ENCODE assay signal across 23 cellular contexts in the genomic region with DNA sequence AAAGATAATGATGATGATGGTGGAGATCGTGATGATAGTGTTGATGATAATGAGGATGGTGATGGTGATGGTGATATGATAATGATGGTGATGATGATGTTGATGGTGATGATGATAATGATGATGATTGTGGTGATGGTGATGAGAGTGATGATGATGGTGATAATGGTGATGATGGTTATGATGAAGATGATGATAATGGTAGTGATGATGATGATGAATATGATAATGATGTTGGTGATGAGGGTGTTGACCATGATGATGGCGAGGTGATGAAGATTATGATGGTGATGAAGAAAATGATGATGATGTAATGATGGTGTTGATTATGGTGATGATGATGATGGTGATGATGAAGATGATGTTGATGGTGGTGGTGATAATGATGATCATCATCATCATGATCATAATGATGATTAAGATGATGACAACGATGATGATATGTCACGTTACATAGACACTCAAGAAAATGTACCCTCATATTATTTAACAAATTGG.
DNase-seq lines count a peak whose midpoint lies in the region; ATAC-seq, FAIRE-seq and TF ChIP-seq lines count a peak whose summit lies in the region.
"Had no signal": no experiment of that assay in that cellular context is flagged by ENCODE, and none has a peak within 500 bp of the region (broad histone marks: within the 10 kb centered on the region; RNA-seq: fewer than 3 reads in every experiment).

No MANE protein-coding gene starts in this region.

- no peak for TF ChIP-seq EP300 in HepG2 (IDR thresholded peaks at IDR 0.05; ENCODE audit: low read depth in 2 of 2, low read length in 2 of 2)
- TF ChIP-seq EP300 in HepG2 (CRISPR knock-in tag; IDR thresholded peaks at IDR 0.05; ENCODE audit: borderline replicate concordance) = no peak

- H3K27ac ChIP-seq in HepG2 (ENCODE audit: extremely low read length, insufficient read depth, low read length) (no peak overlapping the region), right lobe of liver (no peak overlapping the region), pancreas (no peak overlapping the region)
- H3K27ac ChIP-seq: 22Rv1; BLaER1 treated with 17β-estradiol and CSF1 and Interleukin-3, amounts not matched to agents 10 nM and 100 nM had no signal

- TF ChIP-seq POLR2A in HepG2 (IDR thresholded peaks at IDR 0.05; ENCODE audit: insufficient read depth in 1 of 2, low read depth in 2 of 2, low read length in 2 of 2) = no peak
- TF ChIP-seq POLR2A in right lobe of liver (IDR thresholded peaks at IDR 0.05) = no peak

- TF ChIP-seq CTCF in HepG2 (CRISPR knock-in tag; IDR thresholded peaks at IDR 0.05) = no peak
- TF ChIP-seq CTCF in right lobe of liver (IDR thresholded peaks at IDR 0.05) = no peak
- no peak for TF ChIP-seq CTCF in pancreas (IDR thresholded peaks at IDR 0.05)

- ATAC-seq in HepG2 (no peak), right lobe of liver (no peak), pancreas (no peak), GM18867 (IDR thresholded peaks at IDR 0.05; ENCODE audit: unreplicated experiment) (no peak)
- ATAC-seq: GM23338, HCT116 had no signal

- no peaks in the 10 kb centered on the region for H4K20me1 ChIP-seq in HepG2 (ENCODE audit: insufficient read depth, low read length)
- H4K20me1 ChIP-seq: BLaER1 treated with 17β-estradiol and CSF1 and Interleukin-3, amounts not matched to agents 10 nM and 100 nM had no signal

- no peak overlapping the region for H3K9ac ChIP-seq in HepG2 (ENCODE audit: insufficient read depth, low read depth, low read length)
- H3K9ac ChIP-seq: BLaER1 treated with 17β-estradiol and CSF1 and Interleukin-3, amounts not matched to agents 10 nM and 100 nM had no signal

- no peak overlapping the region for H3K4me2 ChIP-seq in HepG2 (ENCODE audit: low read depth, low read length)
- H3K4me2 ChIP-seq: BLaER1 treated with 17β-estradiol and CSF1 and Interleukin-3, amounts not matched to agents 10 nM and 100 nM; GM23338 had no signal

- in situ Hi-C loops in HepG2 (cut with HindIII; ENCODE audit: extremely low pct_ligation_motif_present, low pct_unique_long_range_greater_than_20kb) = no loop called here

- TF ChIP-seq RAD21 in HepG2 (CRISPR knock-in tag; IDR thresholded peaks at IDR 0.05) = no peak

- no peak overlapping the region for H2AFZ ChIP-seq in HepG2 (ENCODE audit: low read length)
- H2AFZ ChIP-seq: GM23338 had no signal

- H3K4me3 ChIP-seq in HepG2 (replicated peaks in 1 of 3; ENCODE audit: insufficient read depth in 1 of 3, low read depth in 2 of 3, low read length in 3 of 3) (no peak overlapping the region), right lobe of liver (no peak overlapping the region), pancreas (no peak overlapping the region)
- H3K4me3 ChIP-seq: BLaER1 treated with 17β-estradiol and CSF1 and Interleukin-3, amounts not matched to agents 10 nM and 100 nM; GM23338 had no signal

- BruUV-seq in HepG2 (replicated peaks; lab: Mats Ljungman, UMichigan) = no TSS peak

- H3K79me2 ChIP-seq in HepG2 (ENCODE audit: insufficient read depth, low read length) = no peaks in the 10 kb centered on the region

- intact Hi-C loops in HepG2 (cut with micrococcal nuclease; ENCODE audit: unreplicated experiment) (no loop called here), right lobe of liver (cut with DNase I) (no loop called here), pancreas (cut with DNase I) (no loop called here)

- H3K4me1 ChIP-seq in HepG2 (ENCODE audit: insufficient read depth, low read length) = no peaks in the 10 kb centered on the region
- no peaks in the 10 kb centered on the region for H3K4me1 ChIP-seq in right lobe of liver
- no peaks in the 10 kb centered on the region for H3K4me1 ChIP-seq in pancreas
- H3K4me1 ChIP-seq: BE2C had no signal

- POLR2A ChIA-PET in HepG2 (lab: Yijun Ruan, JAX) = no interaction called here

- no peak for DNase-seq in HepG2 (ENCODE audit: low spot score)
- DNase-seq in right lobe of liver = no peak
- DNase-seq in HTR-8/SVneo (ENCODE audit: insufficient read length, low spot score) = no peak
- no peak for DNase-seq in pancreas
- DNase-seq in central memory CD4-positive, alpha-beta T cell = no peak
- DNase-seq: ACHN; AML-193; BE2C; CD4-positive, alpha-beta T cell; CD8-positive, alpha-beta memory T cell; DMS53; DMS79 treated with DMSO at 0.1 percent for 48 hours; GF-D8; H9; HFFc6 had no signal

- H3K27me3 ChIP-seq in HepG2 (ENCODE audit: control insufficient read depth in 1 of 2, insufficient read depth in 2 of 2, low read length in 2 of 2) = no peaks in the 10 kb centered on the region
- H3K27me3 ChIP-seq in right lobe of liver = no peaks in the 10 kb centered on the region
- no peaks in the 10 kb centered on the region for H3K27me3 ChIP-seq in pancreas
- H3K27me3 ChIP-seq: BE2C; BLaER1 treated with 17β-estradiol and CSF1 and Interleukin-3, amounts not matched to agents 10 nM and 100 nM had no signal

- FAIRE-seq in HepG2 (lab: Jason Lieb, UNC) (no peak), HTR-8/SVneo (lab: Jason Lieb, UNC) (peak; percentile 71), pancreas (lab: Jason Lieb, UNC) (peak; percentile 65)
- FAIRE-seq: A204.1, GM12892, GM19239 had no signal

- H3K9me3 ChIP-seq in HepG2 (ENCODE audit: low read length) (peaks cover 21% of the 10 kb centered on the region), right lobe of liver (no peaks in the 10 kb centered on the region), pancreas (no peaks in the 10 kb centered on the region)
- H3K9me3 ChIP-seq: BE2C; BLaER1 treated with 17β-estradiol and CSF1 and Interleukin-3, amounts not matched to agents 10 nM and 100 nM had no signal

- 3% methylated on average over 4 of the region's 4 CpGs for WGBS in HepG2 (ENCODE audit: low lambda C conversion rate)
- 41% methylated on average over 4 of the region's 4 CpGs for WGBS in right lobe of liver (ENCODE audit: insufficient coverage, low coverage, low lambda C conversion rate, missing lambda C conversion rate)
- WGBS in pancreas, 2 donors = 49 to 58% methylated on average over 4 of the region's 4 CpGs

- H3K36me3 ChIP-seq in HepG2 (replicated peaks in 1 of 2; ENCODE audit: control insufficient read depth in 1 of 2, insufficient read depth in 2 of 2, low read length in 2 of 2) = no peaks in the 10 kb centered on the region
- no peaks in the 10 kb centered on the region for H3K36me3 ChIP-seq in right lobe of liver
- no peaks in the 10 kb centered on the region for H3K36me3 ChIP-seq in pancreas
- H3K36me3 ChIP-seq: BE2C; BLaER1 treated with 17β-estradiol and CSF1 and Interleukin-3, amounts not matched to agents 10 nM and 100 nM had no signal

- CTCF ChIA-PET in HepG2 (lab: Yijun Ruan, JAX; ENCODE audit: low intra/inter-chr PET ratio, low total read pairs) = no interaction called here

TF ChIP-seq in HepG2, 621 proteins besides CTCF, POLR2A, EP300 and RAD21:
- TF ChIP-seq ATF7 (IDR thresholded peaks at IDR 0.05) (peak; percentile 92), ATF7 (CRISPR knock-in tag; IDR thresholded peaks at IDR 0.05) (no peak), DPF2 (CRISPR knock-in tag; IDR thresholded peaks at IDR 0.05; ENCODE audit: borderline replicate concordance, low read depth) (no peak), PAX8 (CRISPR knock-in tag; IDR thresholded peaks at IDR 0.05; ENCODE audit: borderline replicate concordance) (no peak), NR0B2 (CRISPR knock-in tag; IDR thresholded peaks at IDR 0.05) (no peak), TRIM22 (IDR thresholded peaks at IDR 0.05) (no peak), MEIS1 (CRISPR knock-in tag; IDR thresholded peaks at IDR 0.05; ENCODE audit: borderline replicate concordance) (no peak), SSRP1 (CRISPR knock-in tag; IDR thresholded peaks at IDR 0.05) (no peak), ZNF33A (CRISPR knock-in tag; IDR thresholded peaks at IDR 0.05; ENCODE audit: borderline replicate concordance) (no peak), CCDC6 (CRISPR knock-in tag; IDR thresholded peaks at IDR 0.05) (no peak), MTA3 (CRISPR knock-in tag; IDR thresholded peaks at IDR 0.05) (no peak), STAG1 (CRISPR knock-in tag; IDR thresholded peaks at IDR 0.05) (no peak), ZNF746 (CRISPR knock-in tag; IDR thresholded peaks at IDR 0.05) (no peak), SMC3 (IDR thresholded peaks at IDR 0.05; ENCODE audit: low read length) (no peak), CREB1 (IDR thresholded peaks at IDR 0.05) (peak; percentile 94), CREB1 (CRISPR knock-in tag; IDR thresholded peaks at IDR 0.05) (no peak)
